ENCODE assay signal across 20 cellular contexts in genomic region chr7:36438211-36438610, GRCh38.
"Had no signal": no experiment of that assay in that cellular context is flagged by ENCODE, and none has a peak within 500 bp of the region (broad histone marks: within the 10 kb centered on the region; RNA-seq: fewer than 3 reads in every experiment).

No MANE protein-coding gene starts in this region.

- DNase-seq: Kasumi-1, MM.1S, NCI-H1092 treated with DMSO at 0.1 percent for 48 hours, NCI-H1436, NCI-H187, NCI-H2029, NCI-H2081 treated with DMSO at 0.1 percent for 48 hours, NCI-H2171, NCI-H226, NCI-H524, NCI-H526 treated with DMSO at 0.1 percent for 48 hours, NCI-H748 treated with DMSO at 0.1 percent for 48 hours, Right ventricle myocardium superior, RPMI8226, SIG-M5 had no signal

- H3K27ac ChIP-seq: HL-60, KMS-11, SJSA1, SK-N-MC had no signal

- H3K9me3 ChIP-seq: SJSA1 had no signal

- H3K4me2 ChIP-seq: KMS-11 had no signal

- H3K27me3 ChIP-seq: SJSA1 had no signal

- H3K4me3 ChIP-seq: K562, SJSA1, SK-N-MC had no signal

- ATAC-seq: K562 had no signal

- H3K4me1 ChIP-seq: SJSA1 had no signal
